In genomic region chr11:94924074-94925031, GRCh38 we compare ENCODE assay signal across 13 cellular contexts. TPM values are rescaled to one million over a fixed set of nuclear protein-coding genes. Genes with fewer than 3 reads are reported as not detected.
A peak's percentile ranks its signal among the peaks of the same experiment; 100 is the strongest.
DNase-seq lines count a peak whose midpoint lies in the region; ATAC-seq, FAIRE-seq and TF ChIP-seq lines count a peak whose summit lies in the region.
"Had no signal": no experiment of that assay in that cellular context is flagged by ENCODE, and none has a peak within 500 bp of the region (broad histone marks: within the 10 kb centered on the region; RNA-seq: fewer than 3 reads in every experiment).

No MANE protein-coding gene starts in this region.

- peaks cover 0 to 9% of the 10 kb centered on the region in 2 donors for H3K4me1 ChIP-seq in esophagus (ENCODE audit: control insufficient read depth in 2 of 2, insufficient read depth in 2 of 2, low read length in 1 of 2)
- H3K4me1 ChIP-seq in small intestine (ENCODE audit: control insufficient read depth in 2 of 2, insufficient read depth in 1 of 2, low read depth in 1 of 2, low read length in 1 of 2) = peaks cover 0 to 6% of the 10 kb centered on the region in 2 donors
- H3K4me1 ChIP-seq in gastrocnemius medialis = peaks cover 17 to 23% of the 10 kb centered on the region in 2 donors

- no peak for TF ChIP-seq POLR2A in gastrocnemius medialis (IDR thresholded peaks at IDR 0.05)

- H3K36me3 Mint-ChIP-seq in activated CD4-positive, alpha-beta T cell treated with anti-CD3 and anti-CD28 coated beads for 36 hours (ENCODE audit: low read depth) = peaks cover 14% of the 10 kb centered on the region

- H3K4me3 ChIP-seq in esophagus (ENCODE audit: low read depth in 1 of 2, low read length in 2 of 2) (no peak overlapping the region), small intestine (ENCODE audit: low read depth in 1 of 2, low read length in 2 of 2) (no peak overlapping the region), gastrocnemius medialis (no peak overlapping the region)
- H3K4me3 ChIP-seq: MG63 had no signal

- WGBS in esophagus, 2 donors = 56 to 62% methylated on average over 13 of the region's 13 CpGs
- 48 to 79% (median 58%) methylated on average over 13 of the region's 13 CpGs for WGBS in small intestine, 3 donors

- FAIRE-seq in small intestine (lab: Jason Lieb, UNC) = no peak

- intact Hi-C loops in activated CD4-positive, alpha-beta T cell treated with anti-CD3 and anti-CD28 coated beads for 36 hours (cut with DNase I, micrococcal nuclease) = no loop called here
- intact Hi-C loops in gastrocnemius medialis (cut with DNase I; ENCODE audit: low total_unique reads) = no loop called here

- H3K27ac Mint-ChIP-seq in activated CD4-positive, alpha-beta T cell treated with anti-CD3 and anti-CD28 coated beads for 36 hours = peak overlapping the region; percentile 59

- peak; percentile 64 for ATAC-seq in activated CD4-positive, alpha-beta T cell treated with anti-CD3 and anti-CD28 coated beads for 36 hours
- ATAC-seq in gastrocnemius medialis = no peak

- H3K9me3 ChIP-seq in esophagus (ENCODE audit: control insufficient read depth in 2 of 2, insufficient read depth in 1 of 2, low read depth in 1 of 2, low read length in 1 of 2) (no peaks in the 10 kb centered on the region), small intestine (ENCODE audit: control insufficient read depth, low read depth) (no peaks in the 10 kb centered on the region), gastrocnemius medialis (no peaks in the 10 kb centered on the region)

- H3K4me3 Mint-ChIP-seq in activated CD4-positive, alpha-beta T cell treated with anti-CD3 and anti-CD28 coated beads for 36 hours = no peak overlapping the region

- H3K27me3 Mint-ChIP-seq in activated CD4-positive, alpha-beta T cell treated with anti-CD3 and anti-CD28 coated beads for 36 hours = no peaks in the 10 kb centered on the region

- TF ChIP-seq CTCF in GM10266 (IDR thresholded peaks at IDR 0.05; ENCODE audit: control insufficient read depth, insufficient read depth, low read depth, missing control alignments) = no peak
- TF ChIP-seq CTCF in gastrocnemius medialis (IDR thresholded peaks at IDR 0.05 in 4 of 5, conservative IDR thresholded peaks at IDR 0.05 in 1 of 5) = no peak

- in situ Hi-C loops in gastrocnemius medialis (cut with MboI; ENCODE audit: low sequenced_read_pairs in 4 of 4) = loop anchor here in 1 of 4 donors (25.0 kb wide), 1 partner anchor 112 kb away; no protein-coding TSS in a partner anchor

- DNase-seq in activated CD4-positive, alpha-beta T cell treated with anti-CD3 and anti-CD28 coated beads for 36 hours = peak; percentile 28
- DNase-seq in activated CD4-positive, alpha-beta T cell treated with anti-CD3 and anti-CD28 coated beads, Interleukin-2, amount 50 U/mL, for 1 hour = no peak
- peak; percentile 20 for DNase-seq in RPMI7951 (ENCODE audit: low read depth)
- peak; percentile 8 for DNase-seq in small intestine
- DNase-seq in GM10266 (ENCODE audit: extremely low spot score) = no peak
- DNase-seq in pons (ENCODE audit: low spot score) = no peak
- no peak for DNase-seq in gastrocnemius medialis
- DNase-seq: 8988T, aorta, MG63, NCI-H446, SHP77 treated with DMSO at 0.1 percent for 48 hours had no signal

- H3K36me3 ChIP-seq in esophagus (ENCODE audit: control insufficient read depth in 2 of 2, insufficient read depth in 2 of 2, low read length in 1 of 2) = no peaks in the 10 kb centered on the region
- no peaks in the 10 kb centered on the region for H3K36me3 ChIP-seq in small intestine (ENCODE audit: control insufficient read depth in 2 of 2, insufficient read depth in 2 of 2, low read length in 2 of 2)
- no peaks in the 10 kb centered on the region for H3K36me3 ChIP-seq in gastrocnemius medialis
- H3K36me3 ChIP-seq: MG63 had no signal

- peaks cover 45% of the 10 kb centered on the region for H3K4me1 Mint-ChIP-seq in activated CD4-positive, alpha-beta T cell treated with anti-CD3 and anti-CD28 coated beads for 36 hours

- H3K27ac ChIP-seq in esophagus (ENCODE audit: low read depth in 2 of 2, low read length in 1 of 2) (peak overlapping the region; percentile 60 to 68), small intestine (ENCODE audit: low read depth in 1 of 2, low read length in 1 of 2) (peak overlapping the region in 1 of 2 donors; percentile 65), gastrocnemius medialis (no peak overlapping the region)

- POLR2A ChIA-PET in activated CD4-positive, alpha-beta T cell treated with anti-CD3 and anti-CD28 coated beads for 36 hours (lab: Charles Lee) = interaction anchor here (0.7 kb wide), 1 partner anchor 766 kb away, joined by 3 read pairs; no protein-coding TSS in a partner anchor

- CTCF ChIA-PET in activated CD4-positive, alpha-beta T cell treated with anti-CD3 and anti-CD28 coated beads for 36 hours (lab: Charles Lee) = interaction anchor here (0.5 to 0.9 kb wide), 3 partner anchors 9 to 1415 kb away, joined by 3 read pairs; no protein-coding TSS in a partner anchor

- H3K9me3 Mint-ChIP-seq in activated CD4-positive, alpha-beta T cell treated with anti-CD3 and anti-CD28 coated beads for 36 hours (ENCODE audit: low read depth) = peaks cover 16% of the 10 kb centered on the region

- no peaks in the 10 kb centered on the region for H3K27me3 ChIP-seq in esophagus (ENCODE audit: control insufficient read depth in 1 of 2, insufficient read depth in 2 of 2, low read length in 2 of 2)
- no peaks in the 10 kb centered on the region for H3K27me3 ChIP-seq in small intestine (ENCODE audit: control insufficient read depth in 2 of 2, insufficient read depth in 2 of 2, low read length in 2 of 2)
- H3K27me3 ChIP-seq in gastrocnemius medialis = no peaks in the 10 kb centered on the region
- H3K27me3 ChIP-seq: MG63 had no signal

RNA-seq across cellular contexts. Expression of gene CWC15, which starts 49.0 kb away (rescaled TPM):
- total RNA-seq in activated CD4-positive, alpha-beta T cell treated with anti-CD3 and anti-CD28 coated beads for 36 hours = 10 to 100 TPM; 74.7 to 85.0 TPM
- total RNA-seq in RPMI7951 (2014; rRNA removed; shearing (Covaris generic)) = 65.5 and 68.7 TPM in 2 replicates
- polyA plus RNA-seq in esophagus = 10 to 100 TPM; 44.8 to 89.7 TPM
- polyA plus RNA-seq in small intestine = 10 to 100 TPM; 44.5 to 78.9 (median 46.2) TPM
- 10 to 100 TPM; 53.9 to 69.5 (median 60.5) TPM for total RNA-seq in gastrocnemius medialis

RNA-seq across cellular contexts. Expression of gene KDM4D, which starts 49.2 kb away (rescaled TPM):
- 1 to 10 TPM; 1.5 to 1.8 TPM for total RNA-seq in activated CD4-positive, alpha-beta T cell treated with anti-CD3 and anti-CD28 coated beads for 36 hours
- total RNA-seq in RPMI7951 (2014; rRNA removed; shearing (Covaris generic)) = 2.1 and 3.0 TPM in 2 replicates
- polyA plus RNA-seq in esophagus = under 1 TPM; 0.14 to 0.31 TPM
- polyA plus RNA-seq in small intestine = under 1 TPM in 2 of 3 donors, not detected in 1; 0.27 to 0.54 TPM
- total RNA-seq in gastrocnemius medialis = 1 to 10 TPM in 1 of 4 donors, under 1 TPM in 3; 0.12 to 1.5 (median 0.56) TPM

Comparison
In these comparisons a context has a peak if more than half of its experiments do, and no peak if none do; other contexts are left out.
1. DNase-seq: peak in activated CD4-positive, alpha-beta T cell treated with anti-CD3 and anti-CD28 coated beads for 36 hours (single experiment), RPMI7951 (single experiment) and small intestine (single experiment); none in activated CD4-positive, alpha-beta T cell treated with anti-CD3 and anti-CD28 coated beads, Interleukin-2, amount 50 U/mL, for 1 hour (single experiment), GM10266 (single experiment), pons (single experiment) and gastrocnemius medialis (0 of 2).
2. H3K27ac ChIP-seq: peak in esophagus (2 of 2); none in gastrocnemius medialis (0 of 4).